Comparison of ENCODE assay signal across 1 cellular context in the genomic region with DNA sequence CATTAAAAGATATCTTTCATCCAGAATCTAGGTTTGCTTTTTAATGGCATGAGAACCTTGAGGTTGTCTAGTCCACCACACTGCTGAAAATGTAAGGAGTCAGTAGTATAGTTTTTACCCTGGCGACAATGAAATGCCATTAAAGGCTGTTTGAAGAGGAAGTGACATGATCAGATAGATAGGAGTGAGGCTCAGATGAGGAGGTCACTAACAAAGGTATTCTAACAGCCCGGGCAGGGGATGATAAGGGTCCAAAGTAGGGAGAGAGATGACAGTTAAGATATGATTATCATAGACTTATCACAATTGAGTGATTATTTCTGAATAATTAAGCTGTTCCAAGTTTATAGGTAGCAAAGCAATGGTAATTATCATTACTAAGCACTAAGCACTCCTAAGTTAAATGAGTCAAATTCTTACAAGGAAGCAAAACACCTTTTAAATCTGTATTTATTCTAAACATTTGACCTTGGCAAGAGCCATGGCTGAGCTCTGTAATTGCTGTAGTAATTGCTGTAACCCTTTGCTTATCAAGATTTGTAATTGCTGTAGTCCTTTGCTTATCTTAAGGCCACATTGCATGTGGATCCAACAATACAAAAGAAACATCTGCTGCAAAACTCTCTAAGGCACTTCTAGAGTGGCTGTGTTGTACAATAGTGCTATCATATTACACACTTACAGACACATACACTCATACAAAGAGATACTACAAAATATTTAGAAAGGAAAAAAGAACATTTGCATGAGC.
TF ChIP-seq lines count a peak whose summit lies in the region.

No MANE protein-coding gene starts in this region.

TF ChIP-seq in HEK293, 187 proteins besides CTCF, POLR2A, EP300 and RAD21 (continued from another document and continues in another):
- TF ChIP-seq, protein P1, sequence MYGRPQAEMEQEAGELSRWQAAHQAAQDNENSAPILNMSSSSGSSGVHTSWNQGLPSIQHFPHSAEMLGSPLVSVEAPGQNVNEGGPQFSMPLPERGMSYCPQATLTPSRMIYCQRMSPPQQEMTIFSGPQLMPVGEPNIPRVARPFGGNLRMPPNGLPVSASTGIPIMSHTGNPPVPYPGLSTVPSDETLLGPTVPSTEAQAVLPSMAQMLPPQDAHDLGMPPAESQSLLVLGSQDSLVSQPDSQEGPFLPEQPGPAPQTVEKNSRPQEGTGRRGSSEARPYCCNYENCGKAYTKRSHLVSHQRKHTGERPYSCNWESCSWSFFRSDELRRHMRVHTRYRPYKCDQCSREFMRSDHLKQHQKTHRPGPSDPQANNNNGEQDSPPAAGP (tag by site-specific recombination; IDR thresholded peaks at IDR 0.05): no peak
- TF ChIP-seq ZNF621 (tag by site-specific recombination; IDR thresholded peaks at IDR 0.05): no peak
- no peak for TF ChIP-seq ZNF140 (tag by site-specific recombination; IDR thresholded peaks at IDR 0.05)
- TF ChIP-seq, protein P2, sequence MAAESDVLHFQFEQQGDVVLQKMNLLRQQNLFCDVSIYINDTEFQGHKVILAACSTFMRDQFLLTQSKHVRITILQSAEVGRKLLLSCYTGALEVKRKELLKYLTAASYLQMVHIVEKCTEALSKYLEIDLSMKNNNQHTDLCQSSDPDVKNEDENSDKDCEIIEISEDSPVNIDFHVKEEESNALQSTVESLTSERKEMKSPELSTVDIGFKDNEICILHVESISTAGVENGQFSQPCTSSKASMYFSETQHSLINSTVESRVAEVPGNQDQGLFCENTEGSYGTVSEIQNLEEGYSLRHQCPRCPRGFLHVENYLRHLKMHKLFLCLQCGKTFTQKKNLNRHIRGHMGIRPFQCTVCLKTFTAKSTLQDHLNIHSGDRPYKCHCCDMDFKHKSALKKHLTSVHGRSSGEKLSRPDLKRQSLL (tag by site-specific recombination; IDR thresholded peaks at IDR 0.05): no peak
- TF ChIP-seq, protein P3, sequence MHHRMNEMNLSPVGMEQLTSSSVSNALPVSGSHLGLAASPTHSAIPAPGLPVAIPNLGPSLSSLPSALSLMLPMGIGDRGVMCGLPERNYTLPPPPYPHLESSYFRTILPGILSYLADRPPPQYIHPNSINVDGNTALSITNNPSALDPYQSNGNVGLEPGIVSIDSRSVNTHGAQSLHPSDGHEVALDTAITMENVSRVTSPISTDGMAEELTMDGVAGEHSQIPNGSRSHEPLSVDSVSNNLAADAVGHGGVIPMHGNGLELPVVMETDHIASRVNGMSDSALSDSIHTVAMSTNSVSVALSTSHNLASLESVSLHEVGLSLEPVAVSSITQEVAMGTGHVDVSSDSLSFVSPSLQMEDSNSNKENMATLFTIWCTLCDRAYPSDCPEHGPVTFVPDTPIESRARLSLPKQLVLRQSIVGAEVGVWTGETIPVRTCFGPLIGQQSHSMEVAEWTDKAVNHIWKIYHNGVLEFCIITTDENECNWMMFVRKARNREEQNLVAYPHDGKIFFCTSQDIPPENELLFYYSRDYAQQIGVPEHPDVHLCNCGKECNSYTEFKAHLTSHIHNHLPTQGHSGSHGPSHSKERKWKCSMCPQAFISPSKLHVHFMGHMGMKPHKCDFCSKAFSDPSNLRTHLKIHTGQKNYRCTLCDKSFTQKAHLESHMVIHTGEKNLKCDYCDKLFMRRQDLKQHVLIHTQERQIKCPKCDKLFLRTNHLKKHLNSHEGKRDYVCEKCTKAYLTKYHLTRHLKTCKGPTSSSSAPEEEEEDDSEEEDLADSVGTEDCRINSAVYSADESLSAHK (tag by site-specific recombination; IDR thresholded peaks at IDR 0.05): no peak
- no peak for TF ChIP-seq ZNF501 (tag by site-specific recombination; IDR thresholded peaks at IDR 0.05)
- TF ChIP-seq ZNF354C (tag by site-specific recombination; IDR thresholded peaks at IDR 0.05; ENCODE audit: borderline replicate concordance, low read depth): no peak
- no peak for TF ChIP-seq MEIS1 (CRISPR knock-in tag; IDR thresholded peaks at IDR 0.05; ENCODE audit: borderline replicate concordance)
- TF ChIP-seq, protein P4, sequence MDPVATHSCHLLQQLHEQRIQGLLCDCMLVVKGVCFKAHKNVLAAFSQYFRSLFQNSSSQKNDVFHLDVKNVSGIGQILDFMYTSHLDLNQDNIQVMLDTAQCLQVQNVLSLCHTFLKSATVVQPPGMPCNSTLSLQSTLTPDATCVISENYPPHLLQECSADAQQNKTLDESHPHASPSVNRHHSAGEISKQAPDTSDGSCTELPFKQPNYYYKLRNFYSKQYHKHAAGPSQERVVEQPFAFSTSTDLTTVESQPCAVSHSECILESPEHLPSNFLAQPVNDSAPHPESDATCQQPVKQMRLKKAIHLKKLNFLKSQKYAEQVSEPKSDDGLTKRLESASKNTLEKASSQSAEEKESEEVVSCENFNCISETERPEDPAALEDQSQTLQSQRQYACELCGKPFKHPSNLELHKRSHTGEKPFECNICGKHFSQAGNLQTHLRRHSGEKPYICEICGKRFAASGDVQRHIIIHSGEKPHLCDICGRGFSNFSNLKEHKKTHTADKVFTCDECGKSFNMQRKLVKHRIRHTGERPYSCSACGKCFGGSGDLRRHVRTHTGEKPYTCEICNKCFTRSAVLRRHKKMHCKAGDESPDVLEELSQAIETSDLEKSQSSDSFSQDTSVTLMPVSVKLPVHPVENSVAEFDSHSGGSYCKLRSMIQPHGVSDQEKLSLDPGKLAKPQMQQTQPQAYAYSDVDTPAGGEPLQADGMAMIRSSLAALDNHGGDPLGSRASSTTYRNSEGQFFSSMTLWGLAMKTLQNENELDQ (tag by site-specific recombination; IDR thresholded peaks at IDR 0.05; ENCODE audit: low read depth): no peak
- TF ChIP-seq ZNF561 (tag by site-specific recombination; IDR thresholded peaks at IDR 0.05; ENCODE audit: borderline replicate concordance): peak; percentile 42; the same call in 1 of the 2 replicates
- TF ChIP-seq ZNF169 (tag by site-specific recombination; IDR thresholded peaks at IDR 0.05): no peak
- TF ChIP-seq, protein P5, sequence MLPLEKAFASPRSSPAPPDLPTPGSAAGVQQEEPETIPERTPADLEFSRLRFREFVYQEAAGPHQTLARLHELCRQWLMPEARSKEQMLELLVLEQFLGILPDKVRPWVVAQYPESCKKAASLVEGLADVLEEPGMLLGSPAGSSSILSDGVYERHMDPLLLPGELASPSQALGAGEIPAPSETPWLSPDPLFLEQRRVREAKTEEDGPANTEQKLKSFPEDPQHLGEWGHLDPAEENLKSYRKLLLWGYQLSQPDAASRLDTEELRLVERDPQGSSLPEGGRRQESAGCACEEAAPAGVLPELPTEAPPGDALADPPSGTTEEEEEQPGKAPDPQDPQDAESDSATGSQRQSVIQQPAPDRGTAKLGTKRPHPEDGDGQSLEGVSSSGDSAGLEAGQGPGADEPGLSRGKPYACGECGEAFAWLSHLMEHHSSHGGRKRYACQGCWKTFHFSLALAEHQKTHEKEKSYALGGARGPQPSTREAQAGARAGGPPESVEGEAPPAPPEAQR (tag by site-specific recombination; IDR thresholded peaks at IDR 0.05): no peak
- TF ChIP-seq ZNF664 (tag by site-specific recombination; IDR thresholded peaks at IDR 0.05): no peak
- TF ChIP-seq ZNF121 (tag by site-specific recombination; IDR thresholded peaks at IDR 0.05): no peak
- TF ChIP-seq HOXD13 (CRISPR knock-in tag; IDR thresholded peaks at IDR 0.05; ENCODE audit: borderline replicate concordance): no peak
- TF ChIP-seq GLI2 (tag by site-specific recombination; IDR thresholded peaks at IDR 0.05; ENCODE audit: borderline replicate concordance, low read depth): no peak
- TF ChIP-seq BCL11B (tag by site-specific recombination; IDR thresholded peaks at IDR 0.05; ENCODE audit: low read depth): no peak
- TF ChIP-seq GLIS2 (tag by site-specific recombination; IDR thresholded peaks at IDR 0.05): no peak
- no peak for TF ChIP-seq ZNF830 (tag by site-specific recombination; IDR thresholded peaks at IDR 0.05; ENCODE audit: low read depth)
- TF ChIP-seq, protein P6, sequence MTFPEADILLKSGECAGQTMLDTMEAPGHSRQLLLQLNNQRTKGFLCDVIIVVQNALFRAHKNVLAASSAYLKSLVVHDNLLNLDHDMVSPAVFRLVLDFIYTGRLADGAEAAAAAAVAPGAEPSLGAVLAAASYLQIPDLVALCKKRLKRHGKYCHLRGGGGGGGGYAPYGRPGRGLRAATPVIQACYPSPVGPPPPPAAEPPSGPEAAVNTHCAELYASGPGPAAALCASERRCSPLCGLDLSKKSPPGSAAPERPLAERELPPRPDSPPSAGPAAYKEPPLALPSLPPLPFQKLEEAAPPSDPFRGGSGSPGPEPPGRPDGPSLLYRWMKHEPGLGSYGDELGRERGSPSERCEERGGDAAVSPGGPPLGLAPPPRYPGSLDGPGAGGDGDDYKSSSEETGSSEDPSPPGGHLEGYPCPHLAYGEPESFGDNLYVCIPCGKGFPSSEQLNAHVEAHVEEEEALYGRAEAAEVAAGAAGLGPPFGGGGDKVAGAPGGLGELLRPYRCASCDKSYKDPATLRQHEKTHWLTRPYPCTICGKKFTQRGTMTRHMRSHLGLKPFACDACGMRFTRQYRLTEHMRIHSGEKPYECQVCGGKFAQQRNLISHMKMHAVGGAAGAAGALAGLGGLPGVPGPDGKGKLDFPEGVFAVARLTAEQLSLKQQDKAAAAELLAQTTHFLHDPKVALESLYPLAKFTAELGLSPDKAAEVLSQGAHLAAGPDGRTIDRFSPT (tag by site-specific recombination; IDR thresholded peaks at IDR 0.05): no peak
- no peak for TF ChIP-seq ZNF274 (IDR thresholded peaks at IDR 0.05; ENCODE audit: low read length)
- no peak for TF ChIP-seq ZNF274 (tag by site-specific recombination; IDR thresholded peaks at IDR 0.05; ENCODE audit: borderline replicate concordance)
- TF ChIP-seq, protein P7, sequence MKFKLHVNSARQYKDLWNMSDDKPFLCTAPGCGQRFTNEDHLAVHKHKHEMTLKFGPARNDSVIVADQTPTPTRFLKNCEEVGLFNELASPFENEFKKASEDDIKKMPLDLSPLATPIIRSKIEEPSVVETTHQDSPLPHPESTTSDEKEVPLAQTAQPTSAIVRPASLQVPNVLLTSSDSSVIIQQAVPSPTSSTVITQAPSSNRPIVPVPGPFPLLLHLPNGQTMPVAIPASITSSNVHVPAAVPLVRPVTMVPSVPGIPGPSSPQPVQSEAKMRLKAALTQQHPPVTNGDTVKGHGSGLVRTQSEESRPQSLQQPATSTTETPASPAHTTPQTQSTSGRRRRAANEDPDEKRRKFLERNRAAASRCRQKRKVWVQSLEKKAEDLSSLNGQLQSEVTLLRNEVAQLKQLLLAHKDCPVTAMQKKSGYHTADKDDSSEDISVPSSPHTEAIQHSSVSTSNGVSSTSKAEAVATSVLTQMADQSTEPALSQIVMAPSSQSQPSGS (tag by site-specific recombination; IDR thresholded peaks at IDR 0.05; ENCODE audit: low read depth): no peak
- TF ChIP-seq ZNF184 (tag by site-specific recombination; IDR thresholded peaks at IDR 0.05): no peak
- TF ChIP-seq ZNF791 (tag by site-specific recombination; IDR thresholded peaks at IDR 0.05): no peak
- TF ChIP-seq ZBTB17 (tag by site-specific recombination; IDR thresholded peaks at IDR 0.05): no peak
- TF ChIP-seq ZNF596 (tag by site-specific recombination; IDR thresholded peaks at IDR 0.05): no peak
- TF ChIP-seq MZF1 (tag by site-specific recombination; IDR thresholded peaks at IDR 0.05; ENCODE audit: borderline replicate concordance): no peak
- no peak for TF ChIP-seq EGR2 (tag by site-specific recombination; IDR thresholded peaks at IDR 0.05; ENCODE audit: low read depth)
- TF ChIP-seq SP3 (tag by site-specific recombination; IDR thresholded peaks at IDR 0.05): no peak
- TF ChIP-seq, protein P8, sequence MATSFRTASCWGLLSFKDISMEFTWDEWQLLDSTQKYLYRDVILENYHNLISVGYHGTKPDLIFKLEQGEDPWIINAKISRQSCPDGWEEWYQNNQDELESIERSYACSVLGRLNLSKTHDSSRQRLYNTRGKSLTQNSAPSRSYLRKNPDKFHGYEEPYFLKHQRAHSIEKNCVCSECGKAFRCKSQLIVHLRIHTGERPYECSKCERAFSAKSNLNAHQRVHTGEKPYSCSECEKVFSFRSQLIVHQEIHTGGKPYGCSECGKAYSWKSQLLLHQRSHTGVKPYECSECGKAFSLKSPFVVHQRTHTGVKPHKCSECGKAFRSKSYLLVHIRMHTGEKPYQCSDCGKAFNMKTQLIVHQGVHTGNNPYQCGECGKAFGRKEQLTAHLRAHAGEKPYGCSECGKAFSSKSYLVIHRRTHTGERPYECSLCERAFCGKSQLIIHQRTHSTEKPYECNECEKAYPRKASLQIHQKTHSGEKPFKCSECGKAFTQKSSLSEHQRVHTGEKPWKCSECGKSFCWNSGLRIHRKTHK (tag by site-specific recombination; IDR thresholded peaks at IDR 0.05): no peak
- no peak for TF ChIP-seq ZNF132 (tag by site-specific recombination; IDR thresholded peaks at IDR 0.05; ENCODE audit: borderline replicate concordance)
- TF ChIP-seq, protein P9, sequence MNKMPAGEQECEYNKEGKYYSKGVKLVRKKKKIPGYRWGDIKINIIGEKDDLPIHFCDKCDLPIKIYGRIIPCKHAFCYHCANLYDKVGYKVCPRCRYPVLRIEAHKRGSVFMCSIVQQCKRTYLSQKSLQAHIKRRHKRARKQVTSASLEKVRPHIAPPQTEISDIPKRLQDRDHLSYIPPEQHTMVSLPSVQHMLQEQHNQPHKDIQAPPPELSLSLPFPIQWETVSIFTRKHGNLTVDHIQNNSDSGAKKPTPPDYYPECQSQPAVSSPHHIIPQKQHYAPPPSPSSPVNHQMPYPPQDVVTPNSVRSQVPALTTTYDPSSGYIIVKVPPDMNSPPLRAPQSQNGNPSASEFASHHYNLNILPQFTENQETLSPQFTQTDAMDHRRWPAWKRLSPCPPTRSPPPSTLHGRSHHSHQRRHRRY (tag by site-specific recombination; IDR thresholded peaks at IDR 0.05): no peak
- TF ChIP-seq ZNF670 (tag by site-specific recombination; IDR thresholded peaks at IDR 0.05; ENCODE audit: low read depth): no peak
- peak; percentile 37; the same call in 1 of the 2 replicates for TF ChIP-seq ZNF335 (tag by site-specific recombination; conservative IDR thresholded peaks at IDR 0.05)
- TF ChIP-seq KLF10 (tag by site-specific recombination; IDR thresholded peaks at IDR 0.05): no peak
- TF ChIP-seq, protein P10, sequence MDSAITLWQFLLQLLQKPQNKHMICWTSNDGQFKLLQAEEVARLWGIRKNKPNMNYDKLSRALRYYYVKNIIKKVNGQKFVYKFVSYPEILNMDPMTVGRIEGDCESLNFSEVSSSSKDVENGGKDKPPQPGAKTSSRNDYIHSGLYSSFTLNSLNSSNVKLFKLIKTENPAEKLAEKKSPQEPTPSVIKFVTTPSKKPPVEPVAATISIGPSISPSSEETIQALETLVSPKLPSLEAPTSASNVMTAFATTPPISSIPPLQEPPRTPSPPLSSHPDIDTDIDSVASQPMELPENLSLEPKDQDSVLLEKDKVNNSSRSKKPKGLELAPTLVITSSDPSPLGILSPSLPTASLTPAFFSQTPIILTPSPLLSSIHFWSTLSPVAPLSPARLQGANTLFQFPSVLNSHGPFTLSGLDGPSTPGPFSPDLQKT (IDR thresholded peaks at IDR 0.05; ENCODE audit: borderline replicate concordance, low read depth, low read length): no peak
- no peak for TF ChIP-seq ZNF324 (tag by site-specific recombination; IDR thresholded peaks at IDR 0.05)
- no peak for TF ChIP-seq ZNF157 (tag by site-specific recombination; IDR thresholded peaks at IDR 0.05)
- no peak for TF ChIP-seq SCRT2 (tag by site-specific recombination; IDR thresholded peaks at IDR 0.05)
- 0 out of 2 replicates have a peak, but pooled peaks have one; percentile 7 for TF ChIP-seq ZBTB8A (tag by site-specific recombination; IDR thresholded peaks at IDR 0.05)
